ENCODE assay signal across 14 cellular contexts in genomic region chr12:50241178-50241577, GRCh38. TPM values are rescaled to one million over a fixed set of nuclear protein-coding genes. Genes with fewer than 3 reads are reported as not detected.
A peak's percentile ranks its signal among the peaks of the same experiment; 100 is the strongest.
DNase-seq lines count a peak whose midpoint lies in the region; ATAC-seq, FAIRE-seq and TF ChIP-seq lines count a peak whose summit lies in the region.
"Had no signal": no experiment of that assay in that cellular context is flagged by ENCODE, and none has a peak within 500 bp of the region (broad histone marks: within the 10 kb centered on the region; RNA-seq: fewer than 3 reads in every experiment).

No MANE protein-coding gene starts in this region.

- peaks cover 32% of the 10 kb centered on the region for H3K4me1 ChIP-seq in left ventricle myocardium inferior
- H3K4me1 ChIP-seq in astrocyte (ENCODE audit: insufficient read depth, low read length), result peaks cover 30% of the 10 kb centered on the region
- H3K4me1 ChIP-seq in mucosa of rectum (ENCODE audit: control insufficient read depth in 2 of 2, insufficient read depth in 2 of 2, low read length in 2 of 2), result peaks cover 19 to 40% of the 10 kb centered on the region in 2 donors
- peaks cover 41% of the 10 kb centered on the region for H3K4me1 ChIP-seq in vagina

- no peak overlapping the region for H3K4me3 ChIP-seq in left ventricle myocardium inferior
- H3K4me3 ChIP-seq in astrocyte (ENCODE audit: insufficient read depth, low read depth, low read length), result no peak overlapping the region
- peak overlapping the region in 1 of 2 donors; percentile 17 for H3K4me3 ChIP-seq in mucosa of rectum (ENCODE audit: low read length in 2 of 2)
- H3K4me3 ChIP-seq in vagina, result no peak overlapping the region
- H3K4me3 ChIP-seq: BLaER1 treated with 17β-estradiol and CSF1 and Interleukin-3, amounts not matched to agents 10 nM and 100 nM had no signal

- H3K27me3 Mint-ChIP-seq in astrocyte (ENCODE audit: low read depth, unreplicated experiment), result no peaks in the 10 kb centered on the region
- no peaks in the 10 kb centered on the region for H3K27me3 Mint-ChIP-seq in activated T-helper 1 cell treated with anti-CD3 and anti-CD28 coated beads, Interleukin-12 subunit alpha, Interleukin-12 subunit beta, Interleukin-2, Interleukin-4 antibody, amounts not matched to agents 30 ng/mL and 10 ng/mL and 1 ng/mL, durations not matched to agents 14 hours and 24 hours and 36 hours (ENCODE audit: insufficient read depth)
- H3K27me3 Mint-ChIP-seq: activated T-helper 17 cell treated with anti-CD3 and anti-CD28 coated beads, Interleukin-2, amount 50 U/mL, for 72 hours had no signal

- no peaks in the 10 kb centered on the region for H3K9me3 Mint-ChIP-seq in astrocyte (ENCODE audit: unreplicated experiment)
- no peaks in the 10 kb centered on the region for H3K9me3 Mint-ChIP-seq in activated T-helper 1 cell treated with anti-CD3 and anti-CD28 coated beads, Interleukin-12 subunit alpha, Interleukin-12 subunit beta, Interleukin-2, Interleukin-4 antibody, amounts not matched to agents 30 ng/mL and 10 ng/mL and 1 ng/mL, durations not matched to agents 14 hours and 24 hours and 36 hours
- H3K9me3 Mint-ChIP-seq: activated T-helper 17 cell treated with anti-CD3 and anti-CD28 coated beads, Interleukin-2, amount 50 U/mL, for 72 hours; effector memory CD8-positive, alpha-beta T cell; WTC11 had no signal

- no peaks in the 10 kb centered on the region for H3K79me2 ChIP-seq in astrocyte (ENCODE audit: insufficient read depth, low read length)

- H3K27ac ChIP-seq in left ventricle myocardium inferior (replicated peaks), result peak overlapping the region; percentile 80
- peak overlapping the region; percentile 94 for H3K27ac ChIP-seq in astrocyte (ENCODE audit: low read depth, low read length)
- H3K27ac ChIP-seq in mucosa of rectum (ENCODE audit: low read depth in 2 of 2, low read length in 2 of 2), result peak overlapping the region; percentile 90 to 91
- H3K27ac ChIP-seq in vagina, result peak overlapping the region; percentile 88
- H3K27ac ChIP-seq: BLaER1 treated with 17β-estradiol and CSF1 and Interleukin-3, amounts not matched to agents 10 nM and 100 nM; KMS-11 had no signal

- TF ChIP-seq POLR2A in vagina (IDR thresholded peaks at IDR 0.05), result no peak

- H3K4me1 Mint-ChIP-seq in astrocyte (ENCODE audit: low read depth, unreplicated experiment), result peaks cover 32% of the 10 kb centered on the region
- peaks cover 8% of the 10 kb centered on the region for H3K4me1 Mint-ChIP-seq in activated T-helper 1 cell treated with anti-CD3 and anti-CD28 coated beads, Interleukin-12 subunit alpha, Interleukin-12 subunit beta, Interleukin-2, Interleukin-4 antibody, amounts not matched to agents 30 ng/mL and 10 ng/mL and 1 ng/mL, durations not matched to agents 14 hours and 24 hours and 36 hours (ENCODE audit: low read depth)
- H3K4me1 Mint-ChIP-seq: activated T-helper 17 cell treated with anti-CD3 and anti-CD28 coated beads, Interleukin-2, amount 50 U/mL, for 72 hours had no signal

- H2AFZ ChIP-seq in astrocyte (ENCODE audit: low read depth, low read length), result no peak overlapping the region

- no peak for DNase-seq in left ventricle myocardium inferior
- DNase-seq in Right ventricle myocardium inferior (ENCODE audit: missing footprints), result no peak
- no peak for DNase-seq in astrocyte (ENCODE audit: low read depth)
- DNase-seq in vagina (ENCODE audit: extremely low spot score in 2 of 2), result no peak
- DNase-seq in activated T-helper 1 cell treated with anti-CD3 and anti-CD28 coated beads, Interleukin-12 subunit alpha, Interleukin-12 subunit beta, Interleukin-2, Interleukin-4 antibody, amounts not matched to agents 30 ng/mL and 10 ng/mL and 1 ng/mL, durations not matched to agents 14 hours and 24 hours and 36 hours (ENCODE audit: low spot score), result no peak
- no peak for DNase-seq in stimulated activated naive CD4-positive, alpha-beta T cell treated with Interleukin-2 at 50 U/mL for 16 hours (lab: John Stamatoyannopoulos, UW)
- DNase-seq: effector memory CD8-positive, alpha-beta T cell; stimulated activated naive CD4-positive, alpha-beta T cell had no signal

- TF ChIP-seq CTCF in left ventricle myocardium inferior (IDR thresholded peaks at IDR 0.05; ENCODE audit: borderline replicate concordance) (no peak), astrocyte (IDR thresholded peaks at IDR 0.05; ENCODE audit: insufficient read depth, low read depth, low read length) (no peak), vagina (IDR thresholded peaks at IDR 0.05) (no peak)

- H3K36me3 ChIP-seq in left ventricle myocardium inferior (peaks cover 5% of the 10 kb centered on the region), astrocyte (ENCODE audit: insufficient read depth, low read length) (peaks cover 2% of the 10 kb centered on the region), mucosa of rectum (ENCODE audit: control insufficient read depth in 2 of 2, insufficient read depth in 2 of 2, low read length in 2 of 2) (peaks cover 7 to 22% of the 10 kb centered on the region in 2 donors), vagina (no peaks in the 10 kb centered on the region)
- H3K36me3 ChIP-seq: BLaER1 treated with 17β-estradiol and CSF1 and Interleukin-3, amounts not matched to agents 10 nM and 100 nM had no signal

- H3K9ac ChIP-seq in astrocyte (ENCODE audit: low read length), result peak overlapping the region; percentile 65
- peak overlapping the region in 1 of 2 donors; percentile 17 for H3K9ac ChIP-seq in mucosa of rectum (ENCODE audit: low read depth in 1 of 2, low read length in 2 of 2)
- H3K9ac ChIP-seq: BLaER1 treated with 17β-estradiol and CSF1 and Interleukin-3, amounts not matched to agents 10 nM and 100 nM; KMS-11 had no signal

- intact Hi-C loops in left ventricle myocardium inferior (cut with micrococcal nuclease), result no loop called here
- intact Hi-C loops in Right ventricle myocardium inferior (cut with DNase I), result no loop called here
- intact Hi-C loops in vagina (cut with DNase I), result no loop called here
- intact Hi-C loops in activated T-helper 1 cell treated with anti-CD3 and anti-CD28 coated beads, Interleukin-12 subunit alpha, Interleukin-12 subunit beta, Interleukin-2, Interleukin-4 antibody, amounts not matched to agents 30 ng/mL and 10 ng/mL and 1 ng/mL, durations not matched to agents 14 hours and 24 hours and 36 hours (cut with micrococcal nuclease), result loop anchor here (10.0 kb wide), 1 partner anchor 294 kb away; no protein-coding TSS in a partner anchor

- no peaks in the 10 kb centered on the region for H3K9me3 ChIP-seq in left ventricle myocardium inferior (replicated peaks)
- H3K9me3 ChIP-seq in astrocyte (ENCODE audit: insufficient read depth, low read depth, low read length), result no peaks in the 10 kb centered on the region
- H3K9me3 ChIP-seq in mucosa of rectum (ENCODE audit: control insufficient read depth in 2 of 2, low read length in 2 of 2), result no peaks in the 10 kb centered on the region
- H3K9me3 ChIP-seq in vagina, result no peaks in the 10 kb centered on the region
- H3K9me3 ChIP-seq: BLaER1 treated with 17β-estradiol and CSF1 and Interleukin-3, amounts not matched to agents 10 nM and 100 nM had no signal

- no peaks in the 10 kb centered on the region for H4K20me1 ChIP-seq in astrocyte (ENCODE audit: insufficient read depth, low read length)
- H4K20me1 ChIP-seq: BLaER1 treated with 17β-estradiol and CSF1 and Interleukin-3, amounts not matched to agents 10 nM and 100 nM had no signal

- FAIRE-seq in astrocyte (lab: Jason Lieb, UNC), result no peak

- peak overlapping the region; percentile 97 for H3K27ac Mint-ChIP-seq in astrocyte (ENCODE audit: unreplicated experiment)
- H3K27ac Mint-ChIP-seq in activated T-helper 1 cell treated with anti-CD3 and anti-CD28 coated beads, Interleukin-12 subunit alpha, Interleukin-12 subunit beta, Interleukin-2, Interleukin-4 antibody, amounts not matched to agents 30 ng/mL and 10 ng/mL and 1 ng/mL, durations not matched to agents 14 hours and 24 hours and 36 hours, result no peak overlapping the region
- H3K27ac Mint-ChIP-seq: activated T-helper 17 cell treated with anti-CD3 and anti-CD28 coated beads, Interleukin-2, amount 50 U/mL, for 72 hours; effector memory CD8-positive, alpha-beta T cell had no signal

- peak overlapping the region; percentile 79 for H3K4me2 ChIP-seq in astrocyte (ENCODE audit: low read length)
- H3K4me2 ChIP-seq: KMS-11 had no signal

- no peak overlapping the region for H3K4me3 Mint-ChIP-seq in astrocyte (ENCODE audit: unreplicated experiment)
- no peak overlapping the region for H3K4me3 Mint-ChIP-seq in activated T-helper 1 cell treated with anti-CD3 and anti-CD28 coated beads, Interleukin-12 subunit alpha, Interleukin-12 subunit beta, Interleukin-2, Interleukin-4 antibody, amounts not matched to agents 30 ng/mL and 10 ng/mL and 1 ng/mL, durations not matched to agents 14 hours and 24 hours and 36 hours
- H3K4me3 Mint-ChIP-seq: activated T-helper 17 cell treated with anti-CD3 and anti-CD28 coated beads, Interleukin-2, amount 50 U/mL, for 72 hours; effector memory CD8-positive, alpha-beta T cell; WTC11 had no signal

- H3K27me3 ChIP-seq in left ventricle myocardium inferior (ENCODE audit: low read depth) (no peaks in the 10 kb centered on the region), astrocyte (ENCODE audit: insufficient read depth, low read length) (no peaks in the 10 kb centered on the region), mucosa of rectum (ENCODE audit: control insufficient read depth in 2 of 2, insufficient read depth in 2 of 2, low read length in 2 of 2) (no peaks in the 10 kb centered on the region), vagina (no peaks in the 10 kb centered on the region)
- H3K27me3 ChIP-seq: BLaER1 treated with 17β-estradiol and CSF1 and Interleukin-3, amounts not matched to agents 10 nM and 100 nM had no signal

- peaks cover 2% of the 10 kb centered on the region for H3K36me3 Mint-ChIP-seq in astrocyte (ENCODE audit: low read depth, unreplicated experiment)
- H3K36me3 Mint-ChIP-seq in activated T-helper 1 cell treated with anti-CD3 and anti-CD28 coated beads, Interleukin-12 subunit alpha, Interleukin-12 subunit beta, Interleukin-2, Interleukin-4 antibody, amounts not matched to agents 30 ng/mL and 10 ng/mL and 1 ng/mL, durations not matched to agents 14 hours and 24 hours and 36 hours (ENCODE audit: low read depth), result peaks cover 3% of the 10 kb centered on the region
- H3K36me3 Mint-ChIP-seq: WTC11 had no signal

- ATAC-seq in Right ventricle myocardium inferior (no peak), HG03139 (IDR thresholded peaks at IDR 0.05; ENCODE audit: unreplicated experiment) (no peak)
- ATAC-seq: activated T-helper 17 cell treated with anti-CD3 and anti-CD28 coated beads, Interleukin-2, amount 50 U/mL, for 72 hours; effector memory CD8-positive, alpha-beta T cell; WTC11 had no signal

RNA-seq across cellular contexts. Expression of gene LIMA1, which starts 42.1 kb away (rescaled TPM):
- total RNA-seq in left ventricle myocardium inferior (17.1 TPM), Right ventricle myocardium inferior (16.7 TPM), astrocyte (169 and 173 TPM in 2 replicates), vagina (99.2 TPM)
- total RNA-seq in activated T-helper 1 cell treated with anti-CD3 and anti-CD28 coated beads, Interleukin-12 subunit alpha, Interleukin-12 subunit beta, Interleukin-2, Interleukin-4 antibody, amounts not matched to agents 30 ng/mL and 10 ng/mL and 1 ng/mL, durations not matched to agents 14 hours and 24 hours and 36 hours, result 64.0 and 68.4 TPM in 2 replicates
